Comparison of ENCODE assay signal across 16 cellular contexts in genomic region chr1:92876351-92876750, GRCh38.
"Had no signal": no experiment of that assay in that cellular context is flagged by ENCODE, and none has a peak within 500 bp of the region (broad histone marks: within the 10 kb centered on the region; RNA-seq: fewer than 3 reads in every experiment).

No MANE protein-coding gene starts in this region.

- H3K27me3 Mint-ChIP-seq: activated CD8-positive, alpha-beta memory T cell treated with anti-CD3 and anti-CD28 coated beads, Interleukin-2, amount 10 ng/mL, durations not matched to agents 7 days and 5 days; activated naive CD8-positive, alpha-beta T cell treated with anti-CD3 and anti-CD28 coated beads, Interleukin-2, amount 10 ng/mL, durations not matched to agents 7 days and 5 days; memory B cell; type B pancreatic cell had no signal

- H3K9ac ChIP-seq: neural progenitor cell, parathyroid adenoma had no signal

- H3K4me3 Mint-ChIP-seq: memory B cell, neural progenitor cell, type B pancreatic cell had no signal

- ATAC-seq: left lung had no signal

- H3K9me3 Mint-ChIP-seq: activated naive CD8-positive, alpha-beta T cell treated with anti-CD3 and anti-CD28 coated beads, Interleukin-2, amount 10 ng/mL, durations not matched to agents 7 days and 5 days; memory B cell; type B pancreatic cell had no signal

- H3K36me3 ChIP-seq: left lung, neural progenitor cell, SJCRH30 had no signal

- H3K27ac ChIP-seq: ascending aorta, left lung, parathyroid adenoma, SJCRH30 had no signal

- H3K4me1 Mint-ChIP-seq: neural progenitor cell had no signal

- H3K4me3 ChIP-seq: ascending aorta, left lung, neural progenitor cell, SJCRH30, skin epidermis had no signal

- H3K27me3 ChIP-seq: ascending aorta, left lung, neural progenitor cell, SJCRH30 had no signal

- H2AFZ ChIP-seq: parathyroid adenoma had no signal

- DNase-seq: activated CD4-positive, alpha-beta T cell treated with anti-CD3 and anti-CD28 coated beads for 1 hour; activated CD4-positive, alpha-beta T cell treated with anti-CD3 and anti-CD28 coated beads, Interleukin-2, amount 50 U/mL, for 48 hours; activated CD8-positive, alpha-beta memory T cell treated with anti-CD3 and anti-CD28 coated beads, Interleukin-2, amount 10 ng/mL, durations not matched to agents 7 days and 5 days; activated gamma-delta T cell treated with Interleukin-2 at 50 U/mL for 16 hours; activated naive CD8-positive, alpha-beta T cell treated with anti-CD3 and anti-CD28 coated beads, Interleukin-2, amount 10 ng/mL, durations not matched to agents 7 days and 5 days; activated T-cell treated with anti-CD3 and anti-CD28 coated beads, Interleukin-2, amount 50 U/mL, for 48 hours; erythroblast; left lung; SJCRH30; SW 1271 had no signal

- H3K4me1 ChIP-seq: ascending aorta, left lung, parathyroid adenoma, SJCRH30 had no signal
